1 cellular context compared by ENCODE assay signal in genomic region chr10:32095116-32095733, GRCh38.
TF ChIP-seq lines count a peak whose summit lies in the region.

No MANE protein-coding gene starts in this region.

TF ChIP-seq in HCT116, 20 proteins besides CTCF, POLR2A, EP300 and RAD21 (continued from another document):
- no peak for TF ChIP-seq ATF3 (IDR thresholded peaks at IDR 0.05)
